8 cellular contexts compared by ENCODE assay signal in genomic region chrX:38803286-38803608, GRCh38. TPM values are rescaled to one million over a fixed set of nuclear protein-coding genes. Genes with fewer than 3 reads are reported as not detected.
DNase-seq lines count a peak whose midpoint lies in the region; ATAC-seq, FAIRE-seq and TF ChIP-seq lines count a peak whose summit lies in the region.

No MANE protein-coding gene starts in this region.

- H3K4me1 ChIP-seq in iPS-18a (ENCODE audit: control insufficient read depth, low read depth, low read length): peaks cover 4% of the 10 kb centered on the region
- H3K4me1 ChIP-seq in stomach smooth muscle (ENCODE audit: control insufficient read depth, insufficient read depth, low read length): peaks cover 8% of the 10 kb centered on the region

- H3K9ac ChIP-seq in iPS-18a (ENCODE audit: low read length) (peak overlapping the region; percentile 97), stomach smooth muscle (ENCODE audit: low read length in 2 of 2) (peak overlapping the region in 1 of 2 donors; percentile 67)

- peak overlapping the region; percentile 87 for H3K4me3 Mint-ChIP-seq in activated naive CD4-positive, alpha-beta T cell treated with anti-CD3 and anti-CD28 coated beads for 36 hours

- H3K27me3 Mint-ChIP-seq in activated naive CD4-positive, alpha-beta T cell treated with anti-CD3 and anti-CD28 coated beads for 36 hours (ENCODE audit: low read depth): no peaks in the 10 kb centered on the region

- H3K9me3 Mint-ChIP-seq in activated naive CD4-positive, alpha-beta T cell treated with anti-CD3 and anti-CD28 coated beads for 36 hours: no peaks in the 10 kb centered on the region

- H3K27ac Mint-ChIP-seq in activated naive CD4-positive, alpha-beta T cell treated with anti-CD3 and anti-CD28 coated beads for 36 hours: peak overlapping the region; percentile 97

- intact Hi-C loops in activated naive CD4-positive, alpha-beta T cell treated with anti-CD3 and anti-CD28 coated beads for 36 hours (cut with micrococcal nuclease): loop anchor here (2.0 kb wide), 1 partner anchor 972 kb away; no protein-coding TSS in a partner anchor

- ATAC-seq in HG02970 (IDR thresholded peaks at IDR 0.05; ENCODE audit: low FRiP score, unreplicated experiment): no peak

- CTCF ChIA-PET in activated naive CD4-positive, alpha-beta T cell treated with anti-CD3 and anti-CD28 coated beads for 36 hours (lab: Charles Lee): no interaction called here

- H3K36me3 ChIP-seq in iPS-18a (ENCODE audit: control insufficient read depth, low read depth, low read length): peaks cover 9% of the 10 kb centered on the region
- peaks cover 0 to 2% of the 10 kb centered on the region in 2 donors for H3K36me3 ChIP-seq in stomach smooth muscle (ENCODE audit: control insufficient read depth in 2 of 2, insufficient read depth in 2 of 2, low read length in 2 of 2)

- FAIRE-seq in H54 (lab: Jason Lieb, UNC): no peak

- peaks cover 13% of the 10 kb centered on the region for H3K4me1 Mint-ChIP-seq in activated naive CD4-positive, alpha-beta T cell treated with anti-CD3 and anti-CD28 coated beads for 36 hours (ENCODE audit: low read depth)

- H3K27me3 ChIP-seq in iPS-18a (ENCODE audit: control insufficient read depth, insufficient read depth, low read length): no peaks in the 10 kb centered on the region
- no peaks in the 10 kb centered on the region for H3K27me3 ChIP-seq in stomach smooth muscle (ENCODE audit: control insufficient read depth in 1 of 2, insufficient read depth in 2 of 2, low read length in 2 of 2)

- H3K36me3 Mint-ChIP-seq in activated naive CD4-positive, alpha-beta T cell treated with anti-CD3 and anti-CD28 coated beads for 36 hours (ENCODE audit: low read depth): peaks cover 52% of the 10 kb centered on the region

- peak overlapping the region; percentile 88 for H3K27ac ChIP-seq in iPS-18a (ENCODE audit: low read length)
- H3K27ac ChIP-seq in stomach smooth muscle (ENCODE audit: low read length): peak overlapping the region; percentile 91

- H3K4me3 ChIP-seq in iPS-18a (ENCODE audit: low read length) (peak overlapping the region; percentile 94), stomach smooth muscle (ENCODE audit: low read length in 2 of 2) (peak overlapping the region; percentile 77 to 83)

- TF ChIP-seq POLR2A in H54 (IDR thresholded peaks at IDR 0.05; ENCODE audit: low read depth, low read length): no peak

- H3K9me3 ChIP-seq in iPS-18a (ENCODE audit: control insufficient read depth, low read depth, low read length) (peaks cover 13% of the 10 kb centered on the region), stomach smooth muscle (ENCODE audit: control insufficient read depth in 2 of 2, low read length in 2 of 2) (no peaks in the 10 kb centered on the region)

- no peak for DNase-seq in activated naive CD4-positive, alpha-beta T cell treated with anti-CD3 and anti-CD28 coated beads for 36 hours
- DNase-seq in activated naive CD4-positive, alpha-beta T cell treated with Interleukin-2 at 50 U/mL for 16 hours: no peak
- peak; percentile 10 for DNase-seq in activated naive CD4-positive, alpha-beta T cell treated with anti-CD3 and anti-CD28 coated beads, Interleukin-2, amount 50 U/mL, for 16 hours
- DNase-seq in A172 (ENCODE audit: low spot score) (no peak), H54 (ENCODE audit: insufficient read length, low spot score) (no peak)

RNA-seq across cellular contexts. Expression of gene MID1IP1, which starts 2.0 kb away (rescaled TPM):
- total RNA-seq in activated naive CD4-positive, alpha-beta T cell treated with anti-CD3 and anti-CD28 coated beads for 36 hours: 10 to 100 TPM; 82.9 to 83.3 TPM
- 6.6 and 9.5 TPM in 2 replicates for total RNA-seq in A172 (2014; rRNA removed; shearing (Covaris generic))
